In genomic region chr11:92022499-92022898, GRCh38 we compare ENCODE assay signal across 33 cellular contexts.
A peak's percentile ranks its signal among the peaks of the same experiment; 100 is the strongest.
DNase-seq lines count a peak whose midpoint lies in the region; ATAC-seq and TF ChIP-seq lines count a peak whose summit lies in the region.
"Had no signal": no experiment of that assay in that cellular context is flagged by ENCODE, and none has a peak within 500 bp of the region (broad histone marks: within the 10 kb centered on the region; RNA-seq: fewer than 3 reads in every experiment).

No MANE protein-coding gene starts in this region.

- H3K9me3 ChIP-seq in PC-3 (ENCODE audit: low read length) (peaks cover 15% of the 10 kb centered on the region; the same call in 1 of the 2 replicates), vagina (no peaks in the 10 kb centered on the region)
- H3K9me3 ChIP-seq: A549, BE2C, BLaER1, Caco-2 had no signal

- no peaks in the 10 kb centered on the region for H3K27me3 ChIP-seq in PC-3 (ENCODE audit: low read length)
- no peaks in the 10 kb centered on the region for H3K27me3 ChIP-seq in vagina
- H3K27me3 ChIP-seq: BE2C; BLaER1; BLaER1 treated with 17β-estradiol and CSF1 and Interleukin-3, amounts not matched to agents 10 nM and 100 nM had no signal

- no peak for TF ChIP-seq CTCF in PC-3 (conservative IDR thresholded peaks at IDR 0.05; ENCODE audit: low read depth, low read length)
- TF ChIP-seq CTCF in epithelial cell of esophagus (IDR thresholded peaks at IDR 0.05; ENCODE audit: insufficient read depth, low read depth, low read length, missing control alignments) = no peak
- no peak for TF ChIP-seq CTCF in mesothelial cell of epicardium (IDR thresholded peaks at IDR 0.05; ENCODE audit: unreplicated experiment)
- no peak for TF ChIP-seq CTCF in vagina (IDR thresholded peaks at IDR 0.05)

- no peaks in the 10 kb centered on the region for H3F3A ChIP-seq in PC-3 (ENCODE audit: low read length, unreplicated experiment)

- intact Hi-C loops in PC-3 (cut with micrococcal nuclease) (no loop called here), vagina (cut with DNase I) (no loop called here)

- POLR2A ChIA-PET in PC-3 (lab: Charles Lee; ENCODE audit: unreplicated experiment) = no interaction called here

- H3K4me3 Mint-ChIP-seq in mesothelial cell of epicardium = no peak overlapping the region
- H3K4me3 Mint-ChIP-seq: B cell; CD14-positive monocyte; CD4-positive, alpha-beta memory T cell; CD4-positive, alpha-beta T cell; CD4-positive, CD25-positive, alpha-beta regulatory T cell; CD8-positive, alpha-beta memory T cell; CD8-positive, alpha-beta T cell had no signal

- no peaks in the 10 kb centered on the region for H3K9me2 ChIP-seq in PC-3 (replicated peaks; ENCODE audit: low read length)

- ATAC-seq in PC-3 (no peak), GM21423 (IDR thresholded peaks at IDR 0.05; ENCODE audit: unreplicated experiment) (no peak), HG03460 (IDR thresholded peaks at IDR 0.05; ENCODE audit: unreplicated experiment) (no peak)
- ATAC-seq: A549; CD8-positive, alpha-beta T cell had no signal

- H3K4me1 Mint-ChIP-seq in mesothelial cell of epicardium = peaks cover 11% of the 10 kb centered on the region
- H3K4me1 Mint-ChIP-seq: B cell; CD14-positive monocyte; CD4-positive, alpha-beta memory T cell; CD4-positive, CD25-positive, alpha-beta regulatory T cell; CD8-positive, alpha-beta memory T cell had no signal

- no peak overlapping the region for H3K27ac ChIP-seq in PC-3 (ENCODE audit: low read length)
- no peak overlapping the region for H3K27ac ChIP-seq in vagina
- H3K27ac ChIP-seq: 22Rv1; A549; BLaER1; BLaER1 treated with 17β-estradiol and CSF1 and Interleukin-3, amounts not matched to agents 10 nM and 100 nM; C4-2B had no signal

- H3K9me3 Mint-ChIP-seq in mesothelial cell of epicardium = peaks cover 18% of the 10 kb centered on the region

- CTCF ChIA-PET in PC-3 (lab: Charles Lee) = no interaction called here

- H4K20me1 ChIP-seq in PC-3 (ENCODE audit: low read length) = no peaks in the 10 kb centered on the region
- H4K20me1 ChIP-seq: BLaER1; BLaER1 treated with 17β-estradiol and CSF1 and Interleukin-3, amounts not matched to agents 10 nM and 100 nM had no signal

- H3K36me3 ChIP-seq in PC-3 (ENCODE audit: low read depth, low read length) (no peaks in the 10 kb centered on the region), vagina (no peaks in the 10 kb centered on the region)
- H3K36me3 ChIP-seq: BE2C; BLaER1; BLaER1 treated with 17β-estradiol and CSF1 and Interleukin-3, amounts not matched to agents 10 nM and 100 nM had no signal

- H3K36me3 Mint-ChIP-seq in mesothelial cell of epicardium = no peaks in the 10 kb centered on the region
- H3K36me3 Mint-ChIP-seq: CD14-positive monocyte; CD4-positive, alpha-beta memory T cell; CD4-positive, CD25-positive, alpha-beta regulatory T cell; CD8-positive, alpha-beta memory T cell; CD8-positive, alpha-beta T cell had no signal

- no peak overlapping the region for H2AFZ ChIP-seq in PC-3 (ENCODE audit: low read length)

- H3K4me1 ChIP-seq in PC-3 (ENCODE audit: insufficient read depth, low read length) (0 out of 2 replicates have a peak, but pooled peaks cover 4% of the 10 kb centered on the region), vagina (no peaks in the 10 kb centered on the region)
- H3K4me1 ChIP-seq: A549; BE2C; BLaER1; BLaER1 treated with 17β-estradiol and CSF1 and Interleukin-3, amounts not matched to agents 10 nM and 100 nM; Caco-2 had no signal

- H3K27ac Mint-ChIP-seq in mesothelial cell of epicardium = peak overlapping the region; percentile 72
- H3K27ac Mint-ChIP-seq: B cell; CD14-positive monocyte; CD4-positive, alpha-beta memory T cell; CD4-positive, alpha-beta T cell; CD8-positive, alpha-beta memory T cell; CD8-positive, alpha-beta T cell had no signal

- DNase-seq in PC-3 = peak; percentile 33
- DNase-seq in epithelial cell of esophagus (ENCODE audit: low read depth) = peak; percentile 24
- DNase-seq in mesothelial cell of epicardium (ENCODE audit: low spot score in 2 of 2, unreplicated experiment in 2 of 2) = no peak
- DNase-seq in vagina (ENCODE audit: extremely low spot score in 2 of 2) = no peak
- DNase-seq: 8988T; ACHN; AML-193; BE2C; C1 segment of cervical spinal cord; Caco-2; Calu3; CD4-positive, alpha-beta memory T cell; CD4-positive, alpha-beta T cell; CD4-positive, CD25-positive, alpha-beta regulatory T cell; CD8-positive, alpha-beta memory T cell; CD8-positive, alpha-beta T cell; COR-L47; DMS 273 treated with DMSO at 0.1 percent for 48 hours; DMS153; DMS53; DMS79; DMS79 treated with DMSO at 0.1 percent for 48 hours; DND-41; EL had no signal

- no TSS peak for BruUV-seq in PC-3 (replicated peaks; lab: Mats Ljungman, UMichigan)

- no peak for TF ChIP-seq POLR2A in vagina (IDR thresholded peaks at IDR 0.05)

- H3K27me3 Mint-ChIP-seq in mesothelial cell of epicardium (ENCODE audit: low read depth) = no peaks in the 10 kb centered on the region
- H3K27me3 Mint-ChIP-seq: B cell; CD4-positive, alpha-beta memory T cell; CD4-positive, alpha-beta T cell; CD4-positive, CD25-positive, alpha-beta regulatory T cell had no signal

- H3K9ac ChIP-seq in PC-3 (ENCODE audit: low read length) = no peak overlapping the region
- H3K9ac ChIP-seq: BLaER1; BLaER1 treated with 17β-estradiol and CSF1 and Interleukin-3, amounts not matched to agents 10 nM and 100 nM had no signal

- no peak overlapping the region for H3K4me3 ChIP-seq in PC-3 (ENCODE audit: low read length)
- no peak overlapping the region for H3K4me3 ChIP-seq in epithelial cell of esophagus (ENCODE audit: low read length)
- no peak overlapping the region for H3K4me3 ChIP-seq in vagina
- H3K4me3 ChIP-seq: A549; BLaER1; BLaER1 treated with 17β-estradiol and CSF1 and Interleukin-3, amounts not matched to agents 10 nM and 100 nM had no signal

- no peaks in the 10 kb centered on the region for H3K79me2 ChIP-seq in PC-3 (ENCODE audit: low read length)

- no peak overlapping the region for H3K4me2 ChIP-seq in PC-3 (ENCODE audit: low read length)
- H3K4me2 ChIP-seq: A549; BLaER1; BLaER1 treated with 17β-estradiol and CSF1 and Interleukin-3, amounts not matched to agents 10 nM and 100 nM had no signal

Comparison
In these comparisons a context has a peak if more than half of its experiments do, and no peak if none do; other contexts are left out.
1. DNase-seq: peak in PC-3 (single experiment) and epithelial cell of esophagus (single experiment); none in mesothelial cell of epicardium (0 of 2) and vagina (0 of 2).